In the genomic region with DNA sequence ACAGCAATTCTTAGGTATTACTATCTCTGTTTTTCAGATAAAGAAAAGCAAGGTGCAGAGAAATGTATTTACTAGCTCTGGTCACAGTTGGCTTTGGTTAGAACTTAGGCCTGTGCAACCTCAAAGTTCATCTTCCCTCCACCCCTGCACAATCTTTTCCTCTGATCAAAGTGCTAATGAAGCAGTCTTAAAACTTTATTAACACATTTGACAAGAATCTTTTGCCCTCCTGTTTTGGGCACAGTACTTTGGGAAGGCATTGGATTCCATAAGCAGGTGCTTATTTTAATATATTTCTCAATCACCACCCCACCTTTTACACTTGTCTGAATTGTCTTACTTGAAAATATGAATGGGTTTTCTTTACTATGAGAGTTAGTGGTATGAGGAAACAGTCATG, we compare ENCODE assay signal across 17 cellular contexts. TPM values are rescaled to one million over a fixed set of nuclear protein-coding genes. Genes with fewer than 3 reads are reported as not detected.
DNase-seq lines count a peak whose midpoint lies in the region; ATAC-seq, FAIRE-seq and TF ChIP-seq lines count a peak whose summit lies in the region.
"Had no signal": no experiment of that assay in that cellular context is flagged by ENCODE, and none has a peak within 500 bp of the region (broad histone marks: within the 10 kb centered on the region; RNA-seq: fewer than 3 reads in every experiment).

No MANE protein-coding gene starts in this region.

- H3K27ac Mint-ChIP-seq in activated naive CD4-positive, alpha-beta T cell treated with anti-CD3 and anti-CD28 coated beads, Interleukin-2, amount 50 U/mL, for 24 hours = no peak overlapping the region
- peak overlapping the region in 1 of 2 donors; percentile 69 for H3K27ac Mint-ChIP-seq in effector memory CD8-positive, alpha-beta T cell
- H3K27ac Mint-ChIP-seq in stimulated activated effector memory CD8-positive, alpha-beta T cell treated with anti-CD3 and anti-CD28 coated beads, Interleukin-12 subunit alpha, Interleukin-12 subunit beta, amount 100 ng/mL, for 72 hours = no peak overlapping the region

- H3K9me3 ChIP-seq in PC-9 (ENCODE audit: insufficient read depth, low read depth) (no peaks in the 10 kb centered on the region), GM23248 (ENCODE audit: low read depth) (no peaks in the 10 kb centered on the region)
- H3K9me3 ChIP-seq: Peyer's patch had no signal

- H4K20me1 ChIP-seq in PC-9 (ENCODE audit: insufficient read depth) (no peaks in the 10 kb centered on the region), GM23248 (ENCODE audit: insufficient read depth) (no peaks in the 10 kb centered on the region)

- H3K4me1 Mint-ChIP-seq in activated naive CD4-positive, alpha-beta T cell treated with anti-CD3 and anti-CD28 coated beads, Interleukin-2, amount 50 U/mL, for 24 hours = peaks cover 60% of the 10 kb centered on the region
- peaks cover 35 to 52% of the 10 kb centered on the region in 2 donors for H3K4me1 Mint-ChIP-seq in effector memory CD8-positive, alpha-beta T cell (ENCODE audit: low read depth in 2 of 2)
- peaks cover 41% of the 10 kb centered on the region for H3K4me1 Mint-ChIP-seq in stimulated activated effector memory CD8-positive, alpha-beta T cell treated with anti-CD3 and anti-CD28 coated beads, Interleukin-12 subunit alpha, Interleukin-12 subunit beta, amount 100 ng/mL, for 72 hours

- H3F3A ChIP-seq in PC-9 (ENCODE audit: insufficient read depth, low read depth) (no peaks in the 10 kb centered on the region), GM23248 (ENCODE audit: insufficient read depth) (no peaks in the 10 kb centered on the region)

- no peak for FAIRE-seq in GM19239 (lab: Jason Lieb, UNC)
- FAIRE-seq: kidney had no signal

- in situ Hi-C loops in GM23248 (cut with MboI) = no loop called here

- H3K4me2 ChIP-seq in PC-9 (peak overlapping the region; percentile 26; the same call in 1 of the 2 replicates), GM23248 (ENCODE audit: unreplicated experiment) (no peak overlapping the region)

- H3K27ac ChIP-seq in PC-9 = 0 out of 2 replicates have a peak overlapping the region, but pooled peaks have one; percentile 5
- no peak overlapping the region for H3K27ac ChIP-seq in GM23248
- H3K27ac ChIP-seq: Peyer's patch, skin epidermis had no signal

- POLR2A ChIA-PET in PC-9 (lab: Charles Lee; ENCODE audit: unreplicated experiment) = no interaction called here

- H3K4me3 ChIP-seq in PC-9 = no peak overlapping the region
- no peak overlapping the region for H3K4me3 ChIP-seq in GM23248
- H3K4me3 ChIP-seq: skin epidermis had no signal

- BruUV-seq in PC-9 (replicated peaks; lab: Mats Ljungman, UMichigan) = no TSS peak

- H2AFZ ChIP-seq in PC-9 = no peak overlapping the region
- H2AFZ ChIP-seq in GM23248 = no peak overlapping the region

- peaks cover 10% of the 10 kb centered on the region for H3K36me3 Mint-ChIP-seq in activated naive CD4-positive, alpha-beta T cell treated with anti-CD3 and anti-CD28 coated beads, Interleukin-2, amount 50 U/mL, for 24 hours
- H3K36me3 Mint-ChIP-seq in effector memory CD8-positive, alpha-beta T cell (ENCODE audit: insufficient read depth) = peaks cover 25% of the 10 kb centered on the region
- H3K36me3 Mint-ChIP-seq in stimulated activated effector memory CD8-positive, alpha-beta T cell treated with anti-CD3 and anti-CD28 coated beads, Interleukin-12 subunit alpha, Interleukin-12 subunit beta, amount 100 ng/mL, for 72 hours = peaks cover 16% of the 10 kb centered on the region

- CTCF ChIA-PET in PC-9 (lab: Charles Lee) = no interaction called here

- no peaks in the 10 kb centered on the region for H3K36me3 ChIP-seq in PC-9 (ENCODE audit: low read depth)
- H3K36me3 ChIP-seq in GM23248 (ENCODE audit: low read depth) = no peaks in the 10 kb centered on the region
- H3K36me3 ChIP-seq: Peyer's patch had no signal

- no peak for TF ChIP-seq CTCF in PC-9 (conservative IDR thresholded peaks at IDR 0.05)

- no peak overlapping the region for H3K9ac ChIP-seq in GM23248

- H3K4me1 ChIP-seq in PC-9 (replicated peaks; ENCODE audit: insufficient read depth) (peaks cover 39% of the 10 kb centered on the region), GM23248 (ENCODE audit: insufficient read depth) (peaks cover 27% of the 10 kb centered on the region)

- no peaks in the 10 kb centered on the region for H3K27me3 Mint-ChIP-seq in activated naive CD4-positive, alpha-beta T cell treated with anti-CD3 and anti-CD28 coated beads, Interleukin-2, amount 50 U/mL, for 24 hours
- no peaks in the 10 kb centered on the region for H3K27me3 Mint-ChIP-seq in effector memory CD8-positive, alpha-beta T cell

- H3K9me2 ChIP-seq in PC-9 (ENCODE audit: insufficient read depth) (no peaks in the 10 kb centered on the region), GM23248 (ENCODE audit: insufficient read depth) (no peaks in the 10 kb centered on the region)

- H3K4me3 Mint-ChIP-seq in activated naive CD4-positive, alpha-beta T cell treated with anti-CD3 and anti-CD28 coated beads, Interleukin-2, amount 50 U/mL, for 24 hours = peak overlapping the region; percentile 77
- peak overlapping the region; percentile 31 to 61 for H3K4me3 Mint-ChIP-seq in effector memory CD8-positive, alpha-beta T cell
- H3K4me3 Mint-ChIP-seq in stimulated activated effector memory CD8-positive, alpha-beta T cell treated with anti-CD3 and anti-CD28 coated beads, Interleukin-12 subunit alpha, Interleukin-12 subunit beta, amount 100 ng/mL, for 72 hours = peak overlapping the region; percentile 30

- intact Hi-C loops in PC-9 (cut with micrococcal nuclease; ENCODE audit: unreplicated experiment) = no loop called here

- H3K27me3 ChIP-seq in PC-9 (ENCODE audit: insufficient read depth, low read depth) = no peaks in the 10 kb centered on the region
- H3K27me3 ChIP-seq in GM23248 (replicated peaks; ENCODE audit: insufficient read depth) = no peaks in the 10 kb centered on the region
- H3K27me3 ChIP-seq: Peyer's patch had no signal

- ATAC-seq in effector memory CD8-positive, alpha-beta T cell (replicated peaks) = no peak
- ATAC-seq in stimulated activated effector memory CD8-positive, alpha-beta T cell treated with anti-CD3 and anti-CD28 coated beads, Interleukin-12 subunit alpha, Interleukin-12 subunit beta, amount 100 ng/mL, for 72 hours = no peak

- no peak for DNase-seq in activated naive CD4-positive, alpha-beta T cell treated with anti-CD3 and anti-CD28 coated beads, Interleukin-2, amount 50 U/mL, for 16 hours
- DNase-seq in PC-9 (peak in 1 of 2 experiments; percentile 79), GM19239 (ENCODE audit: insufficient read length, low spot score) (no peak), GDM1 (lab: John Stamatoyannopoulos, UW) (no peak), GM23248 (no peak)
- DNase-seq in effector memory CD8-positive, alpha-beta T cell = no peak
- DNase-seq in stimulated activated effector memory CD8-positive, alpha-beta T cell treated with anti-CD3 and anti-CD28 coated beads, Interleukin-12 subunit alpha, Interleukin-12 subunit beta, amount 100 ng/mL, for 72 hours (ENCODE audit: low spot score in 2 of 2) = no peak
- DNase-seq: activated CD4-positive, alpha-beta T cell treated with anti-CD3 and anti-CD28 coated beads for 4 hours; central memory CD4-positive, alpha-beta T cell; DMS53; Kasumi-1; kidney; NCI-H2029; NCI-H524 treated with DMSO at 0.1 percent for 48 hours; Peyer's patch had no signal

- no peaks in the 10 kb centered on the region for H3K9me3 Mint-ChIP-seq in activated naive CD4-positive, alpha-beta T cell treated with anti-CD3 and anti-CD28 coated beads, Interleukin-2, amount 50 U/mL, for 24 hours
- no peaks in the 10 kb centered on the region for H3K9me3 Mint-ChIP-seq in effector memory CD8-positive, alpha-beta T cell
- no peaks in the 10 kb centered on the region for H3K9me3 Mint-ChIP-seq in stimulated activated effector memory CD8-positive, alpha-beta T cell treated with anti-CD3 and anti-CD28 coated beads, Interleukin-12 subunit alpha, Interleukin-12 subunit beta, amount 100 ng/mL, for 72 hours

- H3K79me2 ChIP-seq in PC-9 (ENCODE audit: low read depth) = peaks cover 30% of the 10 kb centered on the region
- H3K79me2 ChIP-seq in GM23248 (ENCODE audit: insufficient read depth) = peaks cover 52% of the 10 kb centered on the region

RNA-seq across cellular contexts. Expression of gene IRAK4, which starts 2.8 kb away (rescaled TPM):
- 10.0 and 10.1 TPM in 2 replicates for total RNA-seq in PC-9 (2021)
- total RNA-seq in GM23248 (2014; rRNA removed; shearing (Covaris generic)) = 17.6 and 24.0 TPM in 2 replicates
- 11.5 and 12.0 TPM in 2 replicates for polyA plus RNA-seq in GM23248 (2016; fragmentation: Nextera tagmentation; extraction: Ambion mirVana)

RNA-seq across cellular contexts. Expression of gene PUS7L, which starts 2.9 kb away (rescaled TPM):
- 14.7 and 15.7 TPM in 2 replicates for total RNA-seq in PC-9 (2021)
- 15.0 and 20.6 TPM in 2 replicates for total RNA-seq in GM23248 (2014; rRNA removed; shearing (Covaris generic))
- 23.1 and 23.3 TPM in 2 replicates for polyA plus RNA-seq in GM23248 (2016; fragmentation: Nextera tagmentation; extraction: Ambion mirVana)

RNA-seq across cellular contexts. Expression of gene TWF1, which starts 44.6 kb away (rescaled TPM):
- total RNA-seq in PC-9 (2021) = 54.5 and 85.9 TPM in 2 replicates
- total RNA-seq in GM23248 (2014; rRNA removed; shearing (Covaris generic)) = 197 and 246 TPM in 2 replicates
- polyA plus RNA-seq in GM23248 (2016; fragmentation: Nextera tagmentation; extraction: Ambion mirVana) = 139 and 141 TPM in 2 replicates
